In the genomic region with DNA sequence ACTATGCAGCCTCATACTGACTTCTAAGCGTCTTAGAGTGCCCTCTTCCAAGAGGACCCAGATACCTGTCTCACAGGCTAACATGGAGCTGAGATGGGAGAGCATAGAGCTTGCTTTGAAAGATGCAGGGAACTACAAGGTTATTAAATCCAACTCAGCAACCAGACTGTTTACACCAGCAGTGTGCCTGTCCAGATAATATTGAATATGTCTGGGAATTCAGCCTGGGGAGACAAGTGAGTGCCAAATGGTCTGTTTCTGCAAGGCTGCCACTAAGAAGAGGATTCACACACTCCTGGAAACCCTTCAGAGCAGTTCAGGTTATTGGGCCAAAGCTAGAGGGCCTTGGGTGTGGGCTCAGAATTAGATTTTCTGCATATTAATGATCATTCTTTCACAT, we compare ENCODE assay signal across 21 cellular contexts.
DNase-seq lines count a peak whose midpoint lies in the region; ATAC-seq, FAIRE-seq and TF ChIP-seq lines count a peak whose summit lies in the region.
"Had no signal": no experiment of that assay in that cellular context is flagged by ENCODE, and none has a peak within 500 bp of the region (broad histone marks: within the 10 kb centered on the region; RNA-seq: fewer than 3 reads in every experiment).

No MANE protein-coding gene starts in this region.

- no peaks in the 10 kb centered on the region for H3K27me3 Mint-ChIP-seq in activated CD8-positive, alpha-beta memory T cell treated with anti-CD3 and anti-CD28 coated beads, Interleukin-2, amount 10 ng/mL, durations not matched to agents 7 days and 5 days
- no peaks in the 10 kb centered on the region for H3K27me3 Mint-ChIP-seq in T-helper 17 cell
- H3K27me3 Mint-ChIP-seq: B cell; CD4-positive, alpha-beta T cell had no signal

- no peak for TF ChIP-seq EP300 in esophagus muscularis mucosa (IDR thresholded peaks at IDR 0.05)

- H3K4me3 Mint-ChIP-seq in activated CD8-positive, alpha-beta memory T cell treated with anti-CD3 and anti-CD28 coated beads, Interleukin-2, amount 10 ng/mL, durations not matched to agents 7 days and 5 days, result no peak overlapping the region
- H3K4me3 Mint-ChIP-seq in T-helper 17 cell, result no peak overlapping the region
- H3K4me3 Mint-ChIP-seq: B cell; CD4-positive, alpha-beta T cell; CD8-positive, alpha-beta T cell had no signal

- H3K4me1 Mint-ChIP-seq in activated CD8-positive, alpha-beta memory T cell treated with anti-CD3 and anti-CD28 coated beads, Interleukin-2, amount 10 ng/mL, durations not matched to agents 7 days and 5 days, result no peaks in the 10 kb centered on the region
- no peaks in the 10 kb centered on the region for H3K4me1 Mint-ChIP-seq in T-helper 17 cell
- H3K4me1 Mint-ChIP-seq: B cell had no signal

- no peaks in the 10 kb centered on the region for H3K79me2 ChIP-seq in Karpas-422 (ENCODE audit: low read length)

- intact Hi-C loops in esophagus muscularis mucosa (cut with DNase I), result no loop called here
- intact Hi-C loops in pancreas (cut with DNase I), result no loop called here

- H2AFZ ChIP-seq in Karpas-422 (ENCODE audit: low read length), result no peak overlapping the region

- H3K9me3 ChIP-seq in Karpas-422 (ENCODE audit: low read length), result no peaks in the 10 kb centered on the region
- H3K9me3 ChIP-seq in esophagus muscularis mucosa, result peaks cover 0 to 7% (median 2%) of the 10 kb centered on the region in 4 donors
- no peaks in the 10 kb centered on the region for H3K9me3 ChIP-seq in pancreas
- H3K9me3 ChIP-seq in T-helper 17 cell (ENCODE audit: control insufficient read depth, low read length, poor library complexity, severe bottlenecking), result no peaks in the 10 kb centered on the region
- H3K9me3 ChIP-seq: A549 had no signal

- H3K4me2 ChIP-seq in Karpas-422 (ENCODE audit: low read depth, low read length, poor library complexity, severe bottlenecking), result no peak overlapping the region
- H3K4me2 ChIP-seq: A549; BLaER1 treated with 17β-estradiol and CSF1 and Interleukin-3, amounts not matched to agents 10 nM and 100 nM had no signal

- H4K20me1 ChIP-seq in Karpas-422 (ENCODE audit: insufficient read depth, low read depth, low read length), result no peaks in the 10 kb centered on the region
- H4K20me1 ChIP-seq: BLaER1 treated with 17β-estradiol and CSF1 and Interleukin-3, amounts not matched to agents 10 nM and 100 nM had no signal

- no peaks in the 10 kb centered on the region for H3K27me3 ChIP-seq in Karpas-422 (ENCODE audit: low read length)
- no peaks in the 10 kb centered on the region for H3K27me3 ChIP-seq in esophagus muscularis mucosa
- H3K27me3 ChIP-seq in pancreas, result no peaks in the 10 kb centered on the region
- H3K27me3 ChIP-seq: BLaER1 treated with 17β-estradiol and CSF1 and Interleukin-3, amounts not matched to agents 10 nM and 100 nM had no signal

- CTCF ChIA-PET in activated CD8-positive, alpha-beta memory T cell treated with anti-CD3 and anti-CD28 coated beads, Interleukin-2, amount 10 ng/mL, durations not matched to agents 7 days and 5 days (lab: Charles Lee), result no interaction called here

- peak; percentile 43 to 90 (median 68) for ATAC-seq in pancreas
- ATAC-seq in activated CD8-positive, alpha-beta memory T cell treated with anti-CD3 and anti-CD28 coated beads, Interleukin-2, amount 10 ng/mL, durations not matched to agents 7 days and 5 days, result no peak
- ATAC-seq in T-helper 17 cell, result no peak
- ATAC-seq: A549; CD8-positive, alpha-beta T cell had no signal

- H3K36me3 Mint-ChIP-seq in activated CD8-positive, alpha-beta memory T cell treated with anti-CD3 and anti-CD28 coated beads, Interleukin-2, amount 10 ng/mL, durations not matched to agents 7 days and 5 days, result no peaks in the 10 kb centered on the region
- H3K36me3 Mint-ChIP-seq in T-helper 17 cell (ENCODE audit: low read depth), result no peaks in the 10 kb centered on the region
- H3K36me3 Mint-ChIP-seq: CD8-positive, alpha-beta T cell had no signal

- no peak for TF ChIP-seq POLR2A in esophagus muscularis mucosa (IDR thresholded peaks at IDR 0.05; ENCODE audit: low read depth)

- 38% methylated on average over 1 of the region's 1 CpG for WGBS in esophagus muscularis mucosa
- WGBS in pancreas, 2 donors, result 24 to 27% methylated on average over 1 of the region's 1 CpG

- peaks cover 40% of the 10 kb centered on the region for H3K4me1 ChIP-seq in Karpas-422 (ENCODE audit: low read length)
- no peaks in the 10 kb centered on the region for H3K4me1 ChIP-seq in esophagus muscularis mucosa
- H3K4me1 ChIP-seq in pancreas, result peaks cover 0 to 8% (median 0%) of the 10 kb centered on the region in 3 donors
- H3K4me1 ChIP-seq: A549, Caco-2 had no signal

- no peak overlapping the region for H3K4me3 ChIP-seq in Karpas-422 (ENCODE audit: low read length)
- no peak overlapping the region for H3K4me3 ChIP-seq in esophagus muscularis mucosa
- no peak overlapping the region for H3K4me3 ChIP-seq in pancreas
- H3K4me3 ChIP-seq: A549; BLaER1 treated with 17β-estradiol and CSF1 and Interleukin-3, amounts not matched to agents 10 nM and 100 nM had no signal

- H3K9ac ChIP-seq in Karpas-422 (ENCODE audit: low read length), result no peak overlapping the region
- H3K9ac ChIP-seq: BLaER1 treated with 17β-estradiol and CSF1 and Interleukin-3, amounts not matched to agents 10 nM and 100 nM had no signal

- H3K27ac ChIP-seq in Karpas-422 (ENCODE audit: low read length) (peak overlapping the region; percentile 8; the same call in 1 of the 2 replicates), esophagus muscularis mucosa (replicated peaks in 1 of 4) (no peak overlapping the region), pancreas (no peak overlapping the region)
- H3K27ac ChIP-seq: 22Rv1; A549; BLaER1 treated with 17β-estradiol and CSF1 and Interleukin-3, amounts not matched to agents 10 nM and 100 nM; C4-2B had no signal

- no peaks in the 10 kb centered on the region; the same call in 1 of the 2 replicates for H3K36me3 ChIP-seq in Karpas-422 (ENCODE audit: insufficient read depth, low read length)
- H3K36me3 ChIP-seq in esophagus muscularis mucosa, result no peaks in the 10 kb centered on the region
- H3K36me3 ChIP-seq in pancreas, result no peaks in the 10 kb centered on the region
- H3K36me3 ChIP-seq: BLaER1 treated with 17β-estradiol and CSF1 and Interleukin-3, amounts not matched to agents 10 nM and 100 nM had no signal

- no peak for FAIRE-seq in pancreas (lab: Jason Lieb, UNC)
- FAIRE-seq: A549, D721Med, G401.6, GM12891, GM19239 had no signal

- DNase-seq in Karpas-422 (no peak), esophagus muscularis mucosa (ENCODE audit: extremely low spot score) (peak; percentile 4), pancreas (peak in 1 of 6 donors; percentile 8), T-helper 17 cell (no peak)
- no peak for DNase-seq in activated CD8-positive, alpha-beta memory T cell treated with anti-CD3 and anti-CD28 coated beads, Interleukin-2, amount 10 ng/mL, durations not matched to agents 7 days and 5 days
- DNase-seq: AML-193; Caco-2; Calu3; CD4-positive, alpha-beta T cell; CD8-positive, alpha-beta T cell; DMS79 treated with DMSO at 0.1 percent for 48 hours; GF-D8 had no signal

- no peaks in the 10 kb centered on the region for H3K9me2 ChIP-seq in Karpas-422 (replicated peaks; ENCODE audit: insufficient read depth, low read length)

- H3K9me3 Mint-ChIP-seq in activated CD8-positive, alpha-beta memory T cell treated with anti-CD3 and anti-CD28 coated beads, Interleukin-2, amount 10 ng/mL, durations not matched to agents 7 days and 5 days (ENCODE audit: low read depth), result peaks cover 4% of the 10 kb centered on the region
- H3K9me3 Mint-ChIP-seq: CD8-positive, alpha-beta T cell had no signal

- TF ChIP-seq CTCF in esophagus muscularis mucosa (IDR thresholded peaks at IDR 0.05), result no peak
- no peak for TF ChIP-seq CTCF in pancreas (IDR thresholded peaks at IDR 0.05)

- no peak overlapping the region for H3K27ac Mint-ChIP-seq in activated CD8-positive, alpha-beta memory T cell treated with anti-CD3 and anti-CD28 coated beads, Interleukin-2, amount 10 ng/mL, durations not matched to agents 7 days and 5 days
- no peak overlapping the region for H3K27ac Mint-ChIP-seq in T-helper 17 cell
- H3K27ac Mint-ChIP-seq: B cell; CD4-positive, alpha-beta T cell; CD8-positive, alpha-beta T cell had no signal

Comparison
In these comparisons a context has a peak if more than half of its experiments do, and no peak if none do; other contexts are left out.
1. ATAC-seq: peak in pancreas (4 of 4); none in activated CD8-positive, alpha-beta memory T cell treated with anti-CD3 and anti-CD28 coated beads, Interleukin-2, amount 10 ng/mL, durations not matched to agents 7 days and 5 days (single experiment) and T-helper 17 cell (single experiment).